1 cellular context compared by ENCODE assay signal in the genomic region with DNA sequence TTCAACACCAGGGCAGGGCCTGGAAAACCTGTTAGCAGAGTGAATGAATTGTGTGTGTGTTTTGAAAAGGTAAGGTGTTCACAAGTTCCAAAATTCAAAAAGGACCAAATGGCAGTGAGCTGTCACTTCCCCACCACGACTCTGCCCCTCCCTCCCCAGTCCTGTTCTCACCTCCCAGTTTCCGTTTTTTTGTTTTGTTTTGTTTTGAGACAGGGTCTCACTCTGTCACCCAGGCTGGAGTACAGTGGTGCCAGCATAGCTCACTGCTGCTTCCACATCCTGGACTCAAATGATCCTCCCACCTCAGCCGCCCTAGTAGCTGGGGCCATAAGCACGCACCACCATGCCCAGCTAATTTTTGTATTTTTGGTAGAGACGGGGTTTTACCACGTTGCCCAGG.
TF ChIP-seq lines count a peak whose summit lies in the region.

No MANE protein-coding gene starts in this region.

TF ChIP-seq in IMR-90, 13 proteins besides CTCF, POLR2A, EP300 and RAD21:
- TF ChIP-seq CHD1 (IDR thresholded peaks at IDR 0.05; ENCODE audit: low read depth, low read length): no peak
- TF ChIP-seq RFX5 (IDR thresholded peaks at IDR 0.05; ENCODE audit: low read depth, low read length): no peak
- TF ChIP-seq, protein P1, sequence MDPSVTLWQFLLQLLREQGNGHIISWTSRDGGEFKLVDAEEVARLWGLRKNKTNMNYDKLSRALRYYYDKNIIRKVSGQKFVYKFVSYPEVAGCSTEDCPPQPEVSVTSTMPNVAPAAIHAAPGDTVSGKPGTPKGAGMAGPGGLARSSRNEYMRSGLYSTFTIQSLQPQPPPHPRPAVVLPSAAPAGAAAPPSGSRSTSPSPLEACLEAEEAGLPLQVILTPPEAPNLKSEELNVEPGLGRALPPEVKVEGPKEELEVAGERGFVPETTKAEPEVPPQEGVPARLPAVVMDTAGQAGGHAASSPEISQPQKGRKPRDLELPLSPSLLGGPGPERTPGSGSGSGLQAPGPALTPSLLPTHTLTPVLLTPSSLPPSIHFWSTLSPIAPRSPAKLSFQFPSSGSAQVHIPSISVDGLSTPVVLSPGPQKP (IDR thresholded peaks at IDR 0.05; ENCODE audit: borderline replicate concordance, low read depth, low read length): no peak
- TF ChIP-seq RCOR1 (IDR thresholded peaks at IDR 0.05; ENCODE audit: insufficient replicate concordance, low read length): no peak
- no peak for TF ChIP-seq MXI1 (IDR thresholded peaks at IDR 0.05; ENCODE audit: borderline replicate concordance, low read depth, low read length)
- no peak for TF ChIP-seq SMC3 (IDR thresholded peaks at IDR 0.05; ENCODE audit: low read depth, low read length)
- no peak for TF ChIP-seq CEBPB (IDR thresholded peaks at IDR 0.05; ENCODE audit: low read depth, low read length)
- TF ChIP-seq MAZ (IDR thresholded peaks at IDR 0.05; ENCODE audit: borderline replicate concordance, low read depth, low read length): no peak
- TF ChIP-seq NFE2L2 (IDR thresholded peaks at IDR 0.05; ENCODE audit: low read depth, low read length): no peak
- no peak for TF ChIP-seq FOS (IDR thresholded peaks at IDR 0.05; ENCODE audit: low read depth, low read length)
- no peak for TF ChIP-seq MAFK (IDR thresholded peaks at IDR 0.05; ENCODE audit: low read depth, low read length)
- TF ChIP-seq, protein P2, sequence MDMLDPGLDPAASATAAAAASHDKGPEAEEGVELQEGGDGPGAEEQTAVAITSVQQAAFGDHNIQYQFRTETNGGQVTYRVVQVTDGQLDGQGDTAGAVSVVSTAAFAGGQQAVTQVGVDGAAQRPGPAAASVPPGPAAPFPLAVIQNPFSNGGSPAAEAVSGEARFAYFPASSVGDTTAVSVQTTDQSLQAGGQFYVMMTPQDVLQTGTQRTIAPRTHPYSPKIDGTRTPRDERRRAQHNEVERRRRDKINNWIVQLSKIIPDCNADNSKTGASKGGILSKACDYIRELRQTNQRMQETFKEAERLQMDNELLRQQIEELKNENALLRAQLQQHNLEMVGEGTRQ (IDR thresholded peaks at IDR 0.05; ENCODE audit: low read depth, low read length): no peak
- no peak for TF ChIP-seq BHLHE40 (IDR thresholded peaks at IDR 0.05; ENCODE audit: low read depth, low read length)
